In genomic region chr17:45722161-45722560, GRCh38 we compare ENCODE assay signal across 7 cellular contexts.
A peak's percentile ranks its signal among the peaks of the same experiment; 100 is the strongest.
DNase-seq lines count a peak whose midpoint lies in the region; ATAC-seq and TF ChIP-seq lines count a peak whose summit lies in the region.

No MANE protein-coding gene starts in this region.

- H3K4me1 ChIP-seq in endodermal cell (ENCODE audit: control insufficient read depth, insufficient read depth, low read length) (no peaks in the 10 kb centered on the region), parathyroid adenoma (no peaks in the 10 kb centered on the region)

- peaks cover 26% of the 10 kb centered on the region for H3K27me3 ChIP-seq in endodermal cell (ENCODE audit: control insufficient read depth, insufficient read depth, low read length, poor library complexity, severe bottlenecking)
- H3K27me3 ChIP-seq in parathyroid adenoma (ENCODE audit: control insufficient read depth, insufficient read depth, low read length): no peaks in the 10 kb centered on the region

- peaks cover 45% of the 10 kb centered on the region for H3K27me3 Mint-ChIP-seq in endodermal cell (ENCODE audit: insufficient read depth)

- no peaks in the 10 kb centered on the region for H3K9me3 Mint-ChIP-seq in endodermal cell

- no peaks in the 10 kb centered on the region for H3K4me1 Mint-ChIP-seq in endodermal cell

- H3K79me2 ChIP-seq in parathyroid adenoma: no peaks in the 10 kb centered on the region

- no peak overlapping the region for H2AFZ ChIP-seq in parathyroid adenoma

- TF ChIP-seq CTCF in GM12873 (IDR thresholded peaks at IDR 0.05; ENCODE audit: insufficient read depth, low read depth, low read length, missing control alignments) (peak; percentile 13), endodermal cell (conservative IDR thresholded peaks at IDR 0.05) (peak; percentile 86), parathyroid adenoma (IDR thresholded peaks at IDR 0.05) (peak; percentile 64)

- no peak overlapping the region for H3K4me2 ChIP-seq in parathyroid adenoma (ENCODE audit: low read length)

- no peaks in the 10 kb centered on the region for H3K36me3 ChIP-seq in endodermal cell (ENCODE audit: control insufficient read depth, insufficient read depth, low read length)
- no peaks in the 10 kb centered on the region for H3K36me3 ChIP-seq in parathyroid adenoma (ENCODE audit: control insufficient read depth, insufficient read depth, low read length)

- H3K4me3 Mint-ChIP-seq in endodermal cell: no peak overlapping the region

- H3K4me3 ChIP-seq in endodermal cell (ENCODE audit: low read length) (no peak overlapping the region), parathyroid adenoma (ENCODE audit: low read depth, low read length) (no peak overlapping the region)

- H3K27ac ChIP-seq in endodermal cell (ENCODE audit: low read depth, low read length) (no peak overlapping the region), parathyroid adenoma (no peak overlapping the region)

- 16 to 17% methylated on average over 7 of the region's 7 CpGs for WGBS in endodermal cell (ENCODE audit: insufficient coverage in 1 of 2, insufficient read length in 1 of 2), 2 experiments

- H3K9me3 ChIP-seq in endodermal cell (ENCODE audit: control insufficient read depth, low read length) (peaks cover 3% of the 10 kb centered on the region), parathyroid adenoma (ENCODE audit: control insufficient read depth, low read length) (no peaks in the 10 kb centered on the region)

- no peak for ATAC-seq in HG02588 (IDR thresholded peaks at IDR 0.05; ENCODE audit: unreplicated experiment)

- H3K27ac Mint-ChIP-seq in endodermal cell: no peak overlapping the region

- H3K36me3 Mint-ChIP-seq in endodermal cell (ENCODE audit: low read depth): no peaks in the 10 kb centered on the region

- DNase-seq in NCI-H345 treated with DMSO at 0.1 percent for 48 hours (lab: John Stamatoyannopoulos, UW; ENCODE audit: unreplicated experiment) (peak; percentile 69), endodermal cell (peak; percentile 93), NCI-H2081 (lab: John Stamatoyannopoulos, UW) (no peak), NCI-H1105 treated with DMSO at 0.1 percent for 48 hours (lab: John Stamatoyannopoulos, UW) (no peak)

- no peak overlapping the region for H3K9ac ChIP-seq in endodermal cell (ENCODE audit: extremely low read depth, low read length, poor library complexity, severe bottlenecking)
- H3K9ac ChIP-seq in parathyroid adenoma: no peak overlapping the region

Comparison
In these comparisons a context has a peak if more than half of its experiments do, and no peak if none do; other contexts are left out.
1. CTCF ChIP-seq: peak in every context shown above with its lines; median percentile 86 in endodermal cell; 64 in parathyroid adenoma; 13 in GM12873.
2. DNase-seq: peak in NCI-H345 treated with DMSO at 0.1 percent for 48 hours (single experiment) and endodermal cell (single experiment); none in NCI-H2081 (0 of 2) and NCI-H1105 treated with DMSO at 0.1 percent for 48 hours (single experiment).